Comparison of ENCODE assay signal across 12 cellular contexts in the genomic region with DNA sequence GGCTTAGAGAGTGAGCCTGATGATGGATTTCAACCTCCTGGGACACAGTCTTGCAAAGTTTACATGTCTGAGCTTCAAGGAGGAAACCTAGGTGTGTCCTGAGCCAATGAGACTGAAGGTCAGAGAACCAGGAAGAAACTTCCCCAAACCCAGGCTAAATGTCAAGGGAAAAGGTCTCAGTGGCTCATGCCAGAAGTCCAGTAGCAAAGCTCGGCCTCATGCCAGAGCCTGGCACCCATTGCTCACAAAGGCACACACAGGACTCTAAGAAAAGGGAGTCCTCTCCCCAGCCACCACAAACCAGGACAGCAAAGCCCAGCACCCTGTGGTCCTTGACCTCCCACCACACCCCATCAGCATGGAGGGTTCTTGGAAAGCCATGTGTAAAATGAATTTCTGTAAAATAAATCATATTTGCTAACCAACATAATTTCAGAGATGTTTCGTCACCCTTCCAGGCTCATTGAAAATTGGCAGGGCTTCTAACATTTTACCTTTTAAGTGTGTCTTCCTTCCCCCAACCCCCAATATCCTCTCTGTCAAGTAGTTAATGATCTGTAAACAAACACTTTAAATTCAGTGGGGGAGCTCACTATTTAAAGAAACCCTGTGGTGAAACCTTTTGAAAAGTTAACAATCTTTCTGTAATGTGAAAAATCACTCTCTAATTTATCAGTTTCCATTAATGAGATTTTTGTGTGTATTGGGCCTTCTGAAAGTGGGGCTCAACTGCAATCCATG.
A peak's percentile ranks its signal among the peaks of the same experiment; 100 is the strongest.
DNase-seq lines count a peak whose midpoint lies in the region; ATAC-seq and TF ChIP-seq lines count a peak whose summit lies in the region.
"Had no signal": no experiment of that assay in that cellular context is flagged by ENCODE, and none has a peak within 500 bp of the region (broad histone marks: within the 10 kb centered on the region; RNA-seq: fewer than 3 reads in every experiment).

No MANE protein-coding gene starts in this region.

- H3K4me3 Mint-ChIP-seq in activated B cell treated with CpG ODN at 0.5 μM for 24 hours (peak overlapping the region; percentile 39), memory B cell (no peak overlapping the region)

- no peak for ATAC-seq in activated B cell treated with CpG ODN at 0.5 μM for 24 hours (ENCODE audit: low read depth)
- ATAC-seq in memory B cell (ENCODE audit: low read depth) = no peak
- no peak for ATAC-seq in GM21447 (IDR thresholded peaks at IDR 0.05; ENCODE audit: unreplicated experiment)

- H3K36me3 ChIP-seq in prostate gland (no peaks in the 10 kb centered on the region), testis (ENCODE audit: low read depth, missing control alignments) (no peaks in the 10 kb centered on the region)
- H3K36me3 ChIP-seq: tibial nerve had no signal

- H3K27me3 ChIP-seq in prostate gland (replicated peaks; ENCODE audit: insufficient read depth) = no peaks in the 10 kb centered on the region
- H3K27me3 ChIP-seq in testis = no peaks in the 10 kb centered on the region
- H3K27me3 ChIP-seq: tibial nerve had no signal

- POLR2A ChIA-PET in activated B cell treated with CpG ODN at 0.5 μM for 24 hours (lab: Charles Lee) = interaction anchor here (0.8 to 2.1 kb wide), 4 partner anchors 13 to 125 kb away, joined by 3 to 12 read pairs (median 4); no protein-coding TSS in a partner anchor

- peaks cover 70% of the 10 kb centered on the region for H3K36me3 Mint-ChIP-seq in activated B cell treated with CpG ODN at 0.5 μM for 24 hours (ENCODE audit: low read depth)
- peaks cover 44% of the 10 kb centered on the region for H3K36me3 Mint-ChIP-seq in memory B cell

- CTCF ChIA-PET in activated B cell treated with CpG ODN at 0.5 μM for 24 hours (lab: Charles Lee) = no interaction called here

- peak; percentile 63 for DNase-seq in DMS79 treated with DMSO at 0.1 percent for 48 hours (lab: John Stamatoyannopoulos, UW)
- peak; percentile 72 for DNase-seq in NCI-H1105 treated with DMSO at 0.1 percent for 48 hours (lab: John Stamatoyannopoulos, UW)
- no peak for DNase-seq in activated B cell treated with CpG ODN at 0.5 μM for 24 hours
- DNase-seq in memory B cell (ENCODE audit: low spot score in 2 of 2) = no peak
- no peak for DNase-seq in prostate gland (ENCODE audit: low spot score)
- DNase-seq in testis = no peak
- DNase-seq in substantia nigra (lab: John Stamatoyannopoulos, UW) = no peak
- DNase-seq: activated naive CD4-positive, alpha-beta T cell; GM23248 had no signal

- no peaks in the 10 kb centered on the region for H3K4me1 ChIP-seq in prostate gland (replicated peaks)
- H3K4me1 ChIP-seq in testis = no peaks in the 10 kb centered on the region
- H3K4me1 ChIP-seq: tibial nerve had no signal

- H3K27ac Mint-ChIP-seq in activated B cell treated with CpG ODN at 0.5 μM for 24 hours (peak overlapping the region; percentile 84), memory B cell (peak overlapping the region; percentile 88)

- H3K9me3 ChIP-seq in prostate gland (no peaks in the 10 kb centered on the region), testis (no peaks in the 10 kb centered on the region)
- H3K9me3 ChIP-seq: tibial nerve had no signal

- H3K4me1 Mint-ChIP-seq in activated B cell treated with CpG ODN at 0.5 μM for 24 hours = peaks cover 100% of the 10 kb centered on the region
- peaks cover 69% of the 10 kb centered on the region for H3K4me1 Mint-ChIP-seq in memory B cell

- TF ChIP-seq CTCF in activated B cell treated with CpG ODN at 0.5 μM for 24 hours (IDR thresholded peaks at IDR 0.05) (no peak), prostate gland (IDR thresholded peaks at IDR 0.05) (no peak), testis (IDR thresholded peaks at IDR 0.05) (no peak)

- H3K9me3 Mint-ChIP-seq in activated B cell treated with CpG ODN at 0.5 μM for 24 hours = no peaks in the 10 kb centered on the region
- no peaks in the 10 kb centered on the region for H3K9me3 Mint-ChIP-seq in memory B cell
- H3K9me3 Mint-ChIP-seq: brain had no signal

- TF ChIP-seq POLR2A in prostate gland (IDR thresholded peaks at IDR 0.05) (no peak), testis (IDR thresholded peaks at IDR 0.05) (no peak)

- H3K4me3 ChIP-seq in prostate gland = no peak overlapping the region
- no peak overlapping the region for H3K4me3 ChIP-seq in testis
- H3K4me3 ChIP-seq: GM23248, tibial nerve had no signal

- H3K27me3 Mint-ChIP-seq in activated B cell treated with CpG ODN at 0.5 μM for 24 hours (no peaks in the 10 kb centered on the region), memory B cell (no peaks in the 10 kb centered on the region)
- H3K27me3 Mint-ChIP-seq: brain had no signal

- 59% methylated on average over 2 of the region's 2 CpGs for WGBS in prostate gland
- WGBS in testis, 2 donors = 75 to 84% methylated on average over 2 of the region's 2 CpGs

- H3K27ac ChIP-seq in prostate gland (no peak overlapping the region), testis (no peak overlapping the region), substantia nigra (ENCODE audit: low read depth, low read length, poor library complexity, severe bottlenecking) (no peak overlapping the region)
- H3K27ac ChIP-seq: GM23248, tibial nerve had no signal

- intact Hi-C loops in activated B cell treated with CpG ODN at 0.5 μM for 24 hours (cut with micrococcal nuclease) (no loop called here), prostate gland (cut with DNase I) (no loop called here), testis (cut with DNase I; ENCODE audit: low total_unique reads) (no loop called here)

Comparison
In these comparisons a context has a peak if more than half of its experiments do, and no peak if none do; other contexts are left out.
1. DNase-seq: peak in DMS79 treated with DMSO at 0.1 percent for 48 hours (single experiment) and NCI-H1105 treated with DMSO at 0.1 percent for 48 hours (single experiment); none in activated B cell treated with CpG ODN at 0.5 μM for 24 hours (single experiment), memory B cell (0 of 2), prostate gland (single experiment), testis (single experiment) and substantia nigra (0 of 49).